Comparison of ENCODE assay signal across 26 cellular contexts in genomic region chr2:136751406-136751805, GRCh38. TPM values are rescaled to one million over a fixed set of nuclear protein-coding genes. Genes with fewer than 3 reads are reported as not detected.
"Had no signal": no experiment of that assay in that cellular context is flagged by ENCODE, and none has a peak within 500 bp of the region (broad histone marks: within the 10 kb centered on the region; RNA-seq: fewer than 3 reads in every experiment).

No MANE protein-coding gene starts in this region.

- DNase-seq: cortex of kidney; effector memory CD8-positive, alpha-beta T cell; erythroblast; esophagus squamous epithelium; foreskin melanocyte; glutamatergic neuron; heart right ventricle; hippocampal formation; islet precursor cell; natural killer cell; occipital lobe; ovary; psoas muscle; right cardiac atrium; sigmoid colon; stimulated activated CD4-positive, alpha-beta T cell treated with anti-CD3 and anti-CD28 coated beads, Interleukin-4, amount 100 ng/mL, for 4 hours; stimulated activated naive CD8-positive, alpha-beta T cell treated with anti-CD3 and anti-CD28 coated beads, Interleukin-15, Interleukin-2, amounts not matched to agents 100 U/mL and 50 U/mL, for 24 hours; substantia nigra; testis; tibial artery had no signal

- H3K27ac ChIP-seq: esophagus squamous epithelium, ovary, psoas muscle, sigmoid colon, testis, tibial artery had no signal

- H3K4me1 Mint-ChIP-seq: memory B cell; natural killer cell; stimulated activated memory B cell treated with anti-CD40 and anti-IgM and Interleukin-4, amounts not matched to agents 10 μg/mL and 1 μg/mL and 100 μg/mL, for 72 hours had no signal

- H3K4me1 ChIP-seq: esophagus squamous epithelium, psoas muscle, sigmoid colon, testis, tibial artery had no signal

- H3K9me3 Mint-ChIP-seq: memory B cell; stimulated activated memory B cell treated with anti-CD40 and anti-IgM and Interleukin-4, amounts not matched to agents 10 μg/mL and 1 μg/mL and 100 μg/mL, for 72 hours; type B pancreatic cell had no signal

- H3K36me3 ChIP-seq: esophagus squamous epithelium, heart right ventricle, ovary, sigmoid colon, tibial artery had no signal

- H3K36me3 Mint-ChIP-seq: memory B cell; natural killer cell; stimulated activated memory B cell treated with anti-CD40 and anti-IgM and Interleukin-4, amounts not matched to agents 10 μg/mL and 1 μg/mL and 100 μg/mL, for 72 hours; type B pancreatic cell had no signal

- H3K27ac Mint-ChIP-seq: effector memory CD8-positive, alpha-beta T cell; memory B cell; natural killer cell; stimulated activated memory B cell treated with anti-CD40 and anti-IgM and Interleukin-4, amounts not matched to agents 10 μg/mL and 1 μg/mL and 100 μg/mL, for 72 hours; type B pancreatic cell had no signal

- H3K4me3 Mint-ChIP-seq: effector memory CD8-positive, alpha-beta T cell; memory B cell; natural killer cell; stimulated activated memory B cell treated with anti-CD40 and anti-IgM and Interleukin-4, amounts not matched to agents 10 μg/mL and 1 μg/mL and 100 μg/mL, for 72 hours; type B pancreatic cell had no signal

- H3K27me3 ChIP-seq: esophagus squamous epithelium, heart right ventricle, ovary, sigmoid colon, testis, tibial artery had no signal

- H3K4me3 ChIP-seq: esophagus squamous epithelium, heart right ventricle, lung, ovary, psoas muscle, sigmoid colon, testis, tibial artery had no signal

- H3K9me3 ChIP-seq: esophagus squamous epithelium, ovary, psoas muscle, sigmoid colon, testis, tibial artery had no signal

- ATAC-seq: effector memory CD8-positive, alpha-beta T cell; heart right ventricle; natural killer cell; psoas muscle; right cardiac atrium; stimulated activated memory B cell treated with anti-CD40 and anti-IgM and Interleukin-4, amounts not matched to agents 10 μg/mL and 1 μg/mL and 100 μg/mL, for 72 hours; stimulated activated naive CD8-positive, alpha-beta T cell treated with anti-CD3 and anti-CD28 coated beads, Interleukin-15, Interleukin-2, amounts not matched to agents 100 U/mL and 50 U/mL, for 24 hours had no signal

RNA-seq across cellular contexts. Expression of gene THSD7B, which starts 13.9 kb away (rescaled TPM):
- total RNA-seq: dermis microvascular lymphatic vessel endothelial cell, mononuclear cell, natural killer cell had no signal
